ENCODE assay signal across 19 cellular contexts in the genomic region with DNA sequence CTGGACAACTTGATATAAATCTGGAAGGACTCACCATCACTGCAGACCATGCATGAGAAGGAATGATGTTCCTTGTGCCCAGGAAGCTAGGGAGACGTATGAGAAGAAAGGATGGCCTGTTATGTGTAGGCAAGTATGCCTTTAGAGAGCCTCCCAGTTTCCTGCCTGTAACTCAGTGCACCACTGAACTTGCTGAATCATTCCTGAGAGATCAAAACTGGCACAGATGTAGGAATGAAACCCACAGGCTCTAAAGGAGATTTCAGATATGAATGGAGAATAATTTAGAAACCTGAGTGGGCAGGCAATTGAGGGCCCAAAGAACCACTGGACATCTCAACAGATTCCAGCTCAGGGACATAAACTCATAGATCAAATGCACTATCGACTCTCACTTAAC. TPM values are rescaled to one million over a fixed set of nuclear protein-coding genes. Genes with fewer than 3 reads are reported as not detected.
A peak's percentile ranks its signal among the peaks of the same experiment; 100 is the strongest.
DNase-seq lines count a peak whose midpoint lies in the region; ATAC-seq, FAIRE-seq and TF ChIP-seq lines count a peak whose summit lies in the region.
"Had no signal": no experiment of that assay in that cellular context is flagged by ENCODE, and none has a peak within 500 bp of the region (broad histone marks: within the 10 kb centered on the region; RNA-seq: fewer than 3 reads in every experiment).

No MANE protein-coding gene starts in this region.

- H3K9me1 ChIP-seq in keratinocyte (ENCODE audit: control insufficient read depth, extremely low read depth, insufficient read depth, low read length), result no peaks in the 10 kb centered on the region

- dilution Hi-C loops in keratinocyte (cut with MboI; ENCODE audit: extremely low pct_ligation_motif_present, low sequenced_read_pairs), result no loop called here

- no peak overlapping the region for H3K9ac ChIP-seq in keratinocyte (ENCODE audit: control insufficient read depth, extremely low read depth, insufficient read depth, low read length)

- no peaks in the 10 kb centered on the region for H3K27me3 ChIP-seq in keratinocyte (ENCODE audit: control insufficient read depth, extremely low read depth, insufficient read depth, low read length)
- no peaks in the 10 kb centered on the region for H3K27me3 ChIP-seq in effector memory CD4-positive, alpha-beta T cell (replicated peaks; ENCODE audit: control insufficient read depth, insufficient read depth, low read length, poor library complexity, severe bottlenecking)
- H3K27me3 ChIP-seq: gastrocnemius medialis had no signal

- peak; percentile 63 for FAIRE-seq in keratinocyte (lab: Jason Lieb, UNC)

- H3K4me1 ChIP-seq in keratinocyte (ENCODE audit: control insufficient read depth, extremely low read depth, insufficient read depth, low read length), result no peaks in the 10 kb centered on the region
- H3K4me1 ChIP-seq in effector memory CD4-positive, alpha-beta T cell (ENCODE audit: control insufficient read depth, insufficient read depth, low read length, poor library complexity, severe bottlenecking), result no peaks in the 10 kb centered on the region
- H3K4me1 ChIP-seq: gastrocnemius medialis had no signal

- in situ Hi-C loops in astrocyte of the spinal cord (cut with HindIII; ENCODE audit: low sequenced_read_pairs), result no loop called here

- H3K27ac ChIP-seq in keratinocyte (ENCODE audit: control insufficient read depth, insufficient read depth, low read length), result no peak overlapping the region
- no peak overlapping the region for H3K27ac ChIP-seq in effector memory CD4-positive, alpha-beta T cell (ENCODE audit: insufficient read depth, low read length, poor library complexity, severe bottlenecking)
- H3K27ac ChIP-seq: gastrocnemius medialis had no signal

- ATAC-seq in GM21528 (IDR thresholded peaks at IDR 0.05; ENCODE audit: low FRiP score, unreplicated experiment), result no peak
- ATAC-seq: activated CD4-positive, CD25-positive, alpha-beta regulatory T cell treated with anti-CD3 and anti-CD28 coated beads, Interleukin-2, amount 50 U/mL, for 24 hours; gastrocnemius medialis; natural killer cell; stimulated activated naive CD8-positive, alpha-beta T cell treated with anti-CD3 and anti-CD28 coated beads, Interleukin-15, amount 100 ng/mL, for 72 hours; T-cell had no signal

- H3K36me3 ChIP-seq in keratinocyte (ENCODE audit: control insufficient read depth in 2 of 2, extremely low read depth in 1 of 2, insufficient read depth in 2 of 2, low read length in 2 of 2), result no peaks in the 10 kb centered on the region
- H3K36me3 ChIP-seq in effector memory CD4-positive, alpha-beta T cell (ENCODE audit: control insufficient read depth, insufficient read depth, low read length), result no peaks in the 10 kb centered on the region
- H3K36me3 ChIP-seq: gastrocnemius medialis had no signal

- no peaks in the 10 kb centered on the region for H3K79me2 ChIP-seq in keratinocyte (ENCODE audit: control insufficient read depth, insufficient read depth, low read length)

- no peaks in the 10 kb centered on the region for H3K9me3 ChIP-seq in keratinocyte (ENCODE audit: control insufficient read depth, low read depth, low read length)
- no peaks in the 10 kb centered on the region for H3K9me3 ChIP-seq in effector memory CD4-positive, alpha-beta T cell (ENCODE audit: control insufficient read depth, low read length)
- H3K9me3 ChIP-seq: gastrocnemius medialis had no signal

- no peak overlapping the region for H3K4me2 ChIP-seq in keratinocyte (ENCODE audit: control insufficient read depth, extremely low read depth, insufficient read depth, low read depth, low read length)

- DNase-seq in COLO829 (ENCODE audit: low spot score) (peak; percentile 77), NCI-H226 (peak; percentile 42), astrocyte of the spinal cord (ENCODE audit: low read depth, low spot score) (peak; percentile 59), keratinocyte (ENCODE audit: low read depth, low spot score) (no peak), NCI-H2171 treated with DMSO at 0.1 percent for 48 hours (lab: John Stamatoyannopoulos, UW) (no peak)
- no peak for DNase-seq in effector memory CD4-positive, alpha-beta T cell
- no peak for DNase-seq in activated naive CD4-positive, alpha-beta T cell treated with anti-CD3 and anti-CD28 coated beads, Interleukin-2, amount 50 U/mL, for 16 hours
- DNase-seq: activated gamma-delta T cell; effector CD8-positive, alpha-beta T cell; gastrocnemius medialis; natural killer cell; NCI-H2081; NCI-H748 treated with DMSO at 0.1 percent for 48 hours; RPMI8226; stimulated activated naive CD8-positive, alpha-beta T cell treated with anti-CD3 and anti-CD28 coated beads, Interleukin-15, amount 100 ng/mL, for 72 hours; T-cell had no signal

- H4K20me1 ChIP-seq in keratinocyte (ENCODE audit: control insufficient read depth, extremely low read depth, insufficient read depth, low read length), result no peaks in the 10 kb centered on the region

- TF ChIP-seq CTCF in astrocyte of the spinal cord (IDR thresholded peaks at IDR 0.05; ENCODE audit: low read depth, low read length), result no peak
- no peak for TF ChIP-seq CTCF in keratinocyte (optimal IDR thresholded peaks at IDR 0.05 in 1 of 3, IDR thresholded peaks at IDR 0.05 in 1 of 3, conservative IDR thresholded peaks at IDR 0.05 in 1 of 3; ENCODE audit: extremely low read depth in 1 of 3, insufficient read depth in 2 of 3, low read length in 3 of 3)

- no peak overlapping the region for H2AFZ ChIP-seq in keratinocyte (ENCODE audit: control insufficient read depth, low read length)

- H3K4me3 ChIP-seq in astrocyte of the spinal cord (ENCODE audit: low read depth, low read length) (no peak overlapping the region), keratinocyte (ENCODE audit: control insufficient read depth in 2 of 3, extremely low read depth in 1 of 3, insufficient read depth in 2 of 3, low read depth in 1 of 3, low read length in 3 of 3) (no peak overlapping the region)
- no peak overlapping the region for H3K4me3 ChIP-seq in effector memory CD4-positive, alpha-beta T cell (ENCODE audit: insufficient read depth, low read depth, low read length, poor library complexity, severe bottlenecking)
- H3K4me3 ChIP-seq: gastrocnemius medialis, lung had no signal

RNA-seq across cellular contexts. Expression of a gene that starts 38.4 kb away (rescaled TPM):
- 126 to 168 TPM (median 143 TPM) in 3 replicates for polyA plus RNA-seq in keratinocyte
- 61.9 TPM for polyA plus RNA-seq in keratinocyte (2011; ENCODE audit: low read depth)
- 77.7 and 94.8 TPM in 2 replicates for polyA plus RNA-seq in keratinocyte (2011; cell fraction: cytosol; rRNA removed)
- 145 and 184 TPM in 2 replicates for polyA plus RNA-seq in keratinocyte (2011; cell fraction: nucleus; rRNA removed)
- polyA plus RNA-seq in keratinocyte (2012; ENCODE audit: low replicate concordance), result 112 and 148 TPM in 2 replicates
- polyA minus RNA-seq in keratinocyte, result 143 to 157 TPM (median 154 TPM) in 3 replicates
- 114 TPM for polyA minus RNA-seq in keratinocyte (2011; cell fraction: cytosol; rRNA and poly(A)+ RNA removed)
- polyA minus RNA-seq in keratinocyte (2011; cell fraction: nucleus; rRNA and poly(A)+ RNA removed), result 89.4 and 205 TPM in 2 replicates

Comparison
In these comparisons a context has a peak if more than half of its experiments do, and no peak if none do; other contexts are left out.
1. DNase-seq: peak in COLO829 (single experiment), NCI-H226 (single experiment) and astrocyte of the spinal cord (single experiment); none in keratinocyte (single experiment), NCI-H2171 treated with DMSO at 0.1 percent for 48 hours (single experiment), effector memory CD4-positive, alpha-beta T cell (0 of 3) and activated naive CD4-positive, alpha-beta T cell treated with anti-CD3 and anti-CD28 coated beads, Interleukin-2, amount 50 U/mL, for 16 hours (single experiment).